Comparison of ENCODE assay signal across 10 cellular contexts in the genomic region with DNA sequence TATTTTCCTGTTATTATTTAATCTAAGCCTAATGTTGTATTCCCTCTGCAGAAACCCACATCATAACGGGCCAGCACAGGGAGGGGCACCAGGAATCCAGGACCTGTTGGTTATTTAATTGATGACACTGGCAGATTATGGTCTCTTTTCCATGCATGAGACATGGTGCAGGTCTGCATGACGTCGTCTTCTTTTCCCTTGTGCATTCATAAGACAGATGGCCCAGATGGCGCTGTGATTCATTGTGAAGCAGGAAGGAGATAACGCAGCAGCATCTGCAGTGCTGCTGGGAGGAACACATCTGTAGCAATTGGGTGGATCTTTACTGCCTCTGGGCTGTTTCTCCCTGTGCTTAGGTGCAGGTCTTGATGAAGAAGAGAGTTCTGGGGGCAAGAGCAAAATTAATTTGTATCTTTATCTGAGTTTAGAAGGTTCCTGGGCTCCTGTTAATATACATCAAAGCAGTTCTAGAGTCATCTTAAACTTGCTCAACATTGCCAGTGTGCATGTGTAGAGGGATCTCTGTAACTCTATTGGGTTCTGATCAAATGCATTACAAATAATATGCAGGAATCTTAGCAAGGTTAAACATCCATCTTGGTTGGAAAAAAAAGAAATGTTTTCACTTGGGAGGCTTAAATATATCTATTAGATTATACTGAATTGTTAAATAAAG.
DNase-seq lines count a peak whose midpoint lies in the region; ATAC-seq and TF ChIP-seq lines count a peak whose summit lies in the region.
"Had no signal": no experiment of that assay in that cellular context is flagged by ENCODE, and none has a peak within 500 bp of the region (broad histone marks: within the 10 kb centered on the region; RNA-seq: fewer than 3 reads in every experiment).

No MANE protein-coding gene starts in this region.

- intact Hi-C loops in sigmoid colon (cut with DNase I): no loop called here

- H3K4me1 ChIP-seq in sigmoid colon: peaks cover 0 to 10% (median 0%) of the 10 kb centered on the region in 4 donors
- H3K4me1 ChIP-seq: parathyroid adenoma had no signal

- 59 to 71% methylated on average over 5 of the region's 5 CpGs for WGBS in sigmoid colon, 2 donors

- H3K36me3 ChIP-seq in BJ (ENCODE audit: control insufficient read depth, insufficient read depth, low read length) (no peaks in the 10 kb centered on the region), sigmoid colon (no peaks in the 10 kb centered on the region)
- H3K36me3 ChIP-seq: HAP-1 had no signal

- H3K4me3 ChIP-seq in BJ (ENCODE audit: low read depth, low read length) (no peak overlapping the region), foreskin fibroblast (ENCODE audit: low read depth in 1 of 2, low read length in 2 of 2) (no peak overlapping the region), sigmoid colon (no peak overlapping the region)
- H3K4me3 ChIP-seq: HAP-1 had no signal

- CTCF ChIA-PET in BJ (lab: Yijun Ruan, JAX): no interaction called here

- no peak for DNase-seq in BJ (ENCODE audit: low read depth)
- DNase-seq in NCI-H460 (ENCODE audit: extremely low read depth, low read depth): peak; percentile 84
- DNase-seq in foreskin fibroblast: peak; percentile 89 to 91
- no peak for DNase-seq in DMS79 (lab: John Stamatoyannopoulos, UW)
- DNase-seq in sigmoid colon: no peak
- no peak for DNase-seq in activated CD4-positive, alpha-beta T cell treated with anti-CD3 and anti-CD28 coated beads, Interleukin-2, amount 50 U/mL, for 1 hour
- no peak for DNase-seq in NCI-H1105 (lab: John Stamatoyannopoulos, UW)

- ATAC-seq in GM19463 (IDR thresholded peaks at IDR 0.05; ENCODE audit: unreplicated experiment): peak; percentile 61

- no peak for TF ChIP-seq EP300 in sigmoid colon (IDR thresholded peaks at IDR 0.05)

- TF ChIP-seq CTCF in BJ (IDR thresholded peaks at IDR 0.05; ENCODE audit: insufficient read depth, low read depth, low read length) (0 out of 2 replicates have a peak, but pooled peaks have one; percentile 26), foreskin fibroblast (IDR thresholded peaks at IDR 0.05; ENCODE audit: low read depth, low read length) (no peak), sigmoid colon (IDR thresholded peaks at IDR 0.05) (no peak)

- no peaks in the 10 kb centered on the region for H3K9me3 ChIP-seq in sigmoid colon
- H3K9me3 ChIP-seq: HAP-1 had no signal

- POLR2A ChIA-PET in BJ (lab: Charles Lee): no interaction called here

- no peak overlapping the region for H3K27ac ChIP-seq in sigmoid colon
- H3K27ac ChIP-seq: parathyroid adenoma had no signal

- no peak for TF ChIP-seq POLR2A in sigmoid colon (IDR thresholded peaks at IDR 0.05)

- H3K27me3 ChIP-seq in BJ (ENCODE audit: control insufficient read depth, insufficient read depth, low read length) (no peaks in the 10 kb centered on the region), sigmoid colon (no peaks in the 10 kb centered on the region)

Comparison
In these comparisons a context has a peak if more than half of its experiments do, and no peak if none do; other contexts are left out.
1. DNase-seq: peak in NCI-H460 (single experiment) and foreskin fibroblast (2 of 2); none in BJ (single experiment), DMS79 (single experiment), sigmoid colon (single experiment), activated CD4-positive, alpha-beta T cell treated with anti-CD3 and anti-CD28 coated beads, Interleukin-2, amount 50 U/mL, for 1 hour (single experiment) and NCI-H1105 (single experiment).